ENCODE assay signal across 19 cellular contexts in the genomic region with DNA sequence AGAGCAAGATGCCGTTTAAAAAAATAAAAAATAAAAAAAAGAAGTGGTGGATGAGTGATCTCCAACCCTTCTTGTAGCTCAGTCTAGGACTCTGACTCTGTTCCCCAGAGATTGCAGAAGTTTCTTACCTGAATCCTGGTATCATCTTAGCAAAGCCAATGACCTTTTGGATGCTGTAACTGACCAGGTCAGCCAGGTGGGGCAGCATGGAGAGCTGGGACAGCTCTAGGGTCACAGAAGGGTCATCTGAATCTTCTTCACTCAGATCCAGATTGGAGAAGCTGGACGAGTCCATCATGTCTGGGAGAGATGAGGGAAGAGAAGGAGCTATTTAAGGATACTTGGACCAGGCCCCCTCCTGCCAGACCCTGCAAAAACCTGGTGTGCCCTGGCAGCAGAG. TPM values are rescaled to one million over a fixed set of nuclear protein-coding genes. Genes with fewer than 3 reads are reported as not detected.
DNase-seq lines count a peak whose midpoint lies in the region; ATAC-seq, FAIRE-seq and TF ChIP-seq lines count a peak whose summit lies in the region.
"Had no signal": no experiment of that assay in that cellular context is flagged by ENCODE, and none has a peak within 500 bp of the region (broad histone marks: within the 10 kb centered on the region; RNA-seq: fewer than 3 reads in every experiment).

No MANE protein-coding gene starts in this region.

- BruUV-seq in HepG2 (replicated peaks; lab: Mats Ljungman, UMichigan), result no TSS peak

- H3K4me3 ChIP-seq in NB4 (ENCODE audit: low read depth, low read length), result no peak overlapping the region
- H3K4me3 ChIP-seq in HepG2 (replicated peaks in 1 of 3; ENCODE audit: insufficient read depth in 1 of 3, low read depth in 2 of 3, low read length in 3 of 3), result no peak overlapping the region
- H3K4me3 ChIP-seq: PC-9 had no signal

- no peak overlapping the region for H2AFZ ChIP-seq in HepG2 (ENCODE audit: low read length)
- H2AFZ ChIP-seq: PC-9 had no signal

- ATAC-seq in activated T-cell treated with anti-CD3 and anti-CD28 coated beads, Interleukin-2, amount 50 U/mL, for 72 hours (replicated peaks in 1 of 2), result no peak
- ATAC-seq in HepG2, result no peak
- no peak for ATAC-seq in HG02884 (IDR thresholded peaks at IDR 0.05; ENCODE audit: unreplicated experiment)
- ATAC-seq in GM18520 (IDR thresholded peaks at IDR 0.05; ENCODE audit: unreplicated experiment), result no peak

- TF ChIP-seq EP300 in HepG2 (IDR thresholded peaks at IDR 0.05; ENCODE audit: low read depth in 2 of 2, low read length in 2 of 2) (no peak), HepG2 (CRISPR knock-in tag; IDR thresholded peaks at IDR 0.05; ENCODE audit: borderline replicate concordance) (no peak)

- no peaks in the 10 kb centered on the region for H3K79me2 ChIP-seq in HepG2 (ENCODE audit: insufficient read depth, low read length)

- 58% methylated on average over 1 of the region's 2 CpGs for WGBS in HepG2 (ENCODE audit: low lambda C conversion rate)

- TF ChIP-seq CTCF in NB4 (IDR thresholded peaks at IDR 0.05; ENCODE audit: low read depth, low read length), result peak; percentile 2
- TF ChIP-seq CTCF in HepG2 (CRISPR knock-in tag; IDR thresholded peaks at IDR 0.05), result peak; percentile 32; the same call in 1 of the 2 replicates

- H3K4me3 Mint-ChIP-seq in activated T-cell treated with anti-CD3 and anti-CD28 coated beads, Interleukin-2, amount 50 U/mL, for 72 hours, result no peak overlapping the region
- H3K4me3 Mint-ChIP-seq: IgD-negative memory B cell had no signal

- in situ Hi-C loops in HepG2 (cut with HindIII; ENCODE audit: extremely low pct_ligation_motif_present, low pct_unique_long_range_greater_than_20kb), result no loop called here

- DNase-seq in activated T-cell treated with anti-CD3 and anti-CD28 coated beads, Interleukin-2, amount 50 U/mL, for 72 hours, result no peak
- no peak for DNase-seq in activated T-cell treated with anti-CD3 and anti-CD28 coated beads, Interleukin-2, amount 50 U/mL, for 1 hour
- DNase-seq in NB4 (ENCODE audit: low read depth) (no peak), HepG2 (ENCODE audit: low spot score) (no peak), NCI-H510A treated with DMSO at 0.1 percent for 48 hours (lab: John Stamatoyannopoulos, UW) (no peak), glomerular visceral epithelial cell (ENCODE audit: extremely low spot score) (no peak)
- DNase-seq: COR-L47, GOT3, NCI-H1092 treated with DMSO at 0.1 percent for 48 hours, NCI-H1694 treated with DMSO at 0.1 percent for 48 hours, NCI-H446, NCI-H748 treated with DMSO at 0.1 percent for 48 hours, PC-9 had no signal

- TF ChIP-seq POLR2A in NB4 (IDR thresholded peaks at IDR 0.05; ENCODE audit: extremely low read depth, insufficient read length), result no peak
- TF ChIP-seq POLR2A in HepG2 (IDR thresholded peaks at IDR 0.05; ENCODE audit: insufficient read depth in 1 of 2, low read depth in 2 of 2, low read length in 2 of 2), result no peak

- no peak overlapping the region for H3K4me2 ChIP-seq in HepG2 (ENCODE audit: low read depth, low read length)
- H3K4me2 ChIP-seq: PC-9 had no signal

- no peaks in the 10 kb centered on the region for H3K36me3 ChIP-seq in HepG2 (replicated peaks in 1 of 2; ENCODE audit: control insufficient read depth in 1 of 2, insufficient read depth in 2 of 2, low read length in 2 of 2)

- peak overlapping the region; percentile 80 for H3K27ac Mint-ChIP-seq in activated T-cell treated with anti-CD3 and anti-CD28 coated beads, Interleukin-2, amount 50 U/mL, for 72 hours
- H3K27ac Mint-ChIP-seq: IgD-negative memory B cell had no signal

- TF ChIP-seq RAD21 in HepG2 (CRISPR knock-in tag; IDR thresholded peaks at IDR 0.05), result no peak

- POLR2A ChIA-PET in HepG2 (lab: Yijun Ruan, JAX), result no interaction called here

- FAIRE-seq in HepG2 (lab: Jason Lieb, UNC), result peak; percentile 67
- FAIRE-seq: A204.1, GM12892 had no signal

- H3K4me1 Mint-ChIP-seq in activated T-cell treated with anti-CD3 and anti-CD28 coated beads, Interleukin-2, amount 50 U/mL, for 72 hours (ENCODE audit: low read depth), result peaks cover 53% of the 10 kb centered on the region

- no peaks in the 10 kb centered on the region for H4K20me1 ChIP-seq in HepG2 (ENCODE audit: insufficient read depth, low read length)

- H3K27me3 ChIP-seq in HepG2 (ENCODE audit: control insufficient read depth in 1 of 2, insufficient read depth in 2 of 2, low read length in 2 of 2), result no peaks in the 10 kb centered on the region

- no peak overlapping the region for H3K27ac ChIP-seq in HepG2 (ENCODE audit: extremely low read length, insufficient read depth, low read length)
- H3K27ac ChIP-seq: C4-2B, PC-9 had no signal

- CTCF ChIA-PET in HepG2 (lab: Yijun Ruan, JAX; ENCODE audit: low intra/inter-chr PET ratio, low total read pairs), result no interaction called here

- no peaks in the 10 kb centered on the region for H3K9me3 Mint-ChIP-seq in activated T-cell treated with anti-CD3 and anti-CD28 coated beads, Interleukin-2, amount 50 U/mL, for 72 hours
- H3K9me3 Mint-ChIP-seq: IgD-negative memory B cell had no signal

- intact Hi-C loops in HepG2 (cut with micrococcal nuclease; ENCODE audit: unreplicated experiment), result no loop called here

- H3K9me3 ChIP-seq in HepG2 (ENCODE audit: low read length), result no peaks in the 10 kb centered on the region

- no peak overlapping the region for H3K9ac ChIP-seq in HepG2 (ENCODE audit: insufficient read depth, low read depth, low read length)

- H3K4me1 ChIP-seq in HepG2 (ENCODE audit: insufficient read depth, low read length), result peaks cover 30% of the 10 kb centered on the region

- H3K27me3 Mint-ChIP-seq in activated T-cell treated with anti-CD3 and anti-CD28 coated beads, Interleukin-2, amount 50 U/mL, for 72 hours (ENCODE audit: low read depth), result no peaks in the 10 kb centered on the region

- peaks cover 30 to 73% of the 10 kb centered on the region in 2 donors for H3K36me3 Mint-ChIP-seq in activated T-cell treated with anti-CD3 and anti-CD28 coated beads, Interleukin-2, amount 50 U/mL, for 72 hours (ENCODE audit: insufficient read depth in 2 of 2)
- H3K36me3 Mint-ChIP-seq: IgD-negative memory B cell had no signal

TF ChIP-seq in HepG2, 621 proteins besides CTCF, POLR2A, EP300 and RAD21 (continues in another document):
- TF ChIP-seq HOXD1 (CRISPR knock-in tag; IDR thresholded peaks at IDR 0.05) (no peak), ZNF775 (CRISPR knock-in tag; IDR thresholded peaks at IDR 0.05; ENCODE audit: borderline replicate concordance) (no peak), RXRA (CRISPR knock-in tag; IDR thresholded peaks at IDR 0.05) (peak; percentile 41; the same call in 1 of the 2 replicates), RXRB (CRISPR knock-in tag; IDR thresholded peaks at IDR 0.05; ENCODE audit: borderline replicate concordance) (peak; percentile 30; the same call in 1 of the 2 replicates)

RNA-seq across cellular contexts. Expression of a gene that starts 35.8 kb away (rescaled TPM):
- total RNA-seq in activated T-cell treated with anti-CD3 and anti-CD28 coated beads, Interleukin-2, amount 50 U/mL, for 72 hours, result 100 to 1,000 TPM; 288 to 350 TPM
- 3.7 and 4.6 TPM in 2 replicates for total RNA-seq in HepG2 (2016; rRNA removed; fragmentation: Illumina TruSeq; extraction: Trizol)
- 1.5 and 2.7 TPM in 2 replicates for total RNA-seq in HepG2 (2016; cell fraction: cytosol; rRNA removed; fragmentation: Illumina TruSeq; extraction: Trizol; ENCODE audit: low read depth)
- 3.3 and 5.0 TPM in 2 replicates for total RNA-seq in HepG2 (2016; cell fraction: insoluble cytoplasmic fraction; rRNA removed; fragmentation: Illumina TruSeq; extraction: Trizol)
- 4.5 and 5.3 TPM in 2 replicates for total RNA-seq in HepG2 (2016; cell fraction: membrane; rRNA removed; fragmentation: Illumina TruSeq; extraction: Trizol)
- total RNA-seq in HepG2 (2016; cell fraction: nucleus; rRNA removed; fragmentation: Illumina TruSeq; extraction: Trizol), result 5.2 and 5.6 TPM in 2 replicates
- 8.5 and 10.8 TPM in 2 replicates for polyA plus RNA-seq in HepG2 (2011; rRNA removed)
- polyA plus RNA-seq in HepG2 (2011; cell fraction: cytosol; rRNA removed), result 3.4 and 5.9 TPM in 2 replicates
- 44.6 and 61.9 TPM in 2 replicates for polyA plus RNA-seq in HepG2 (2011; cell fraction: nucleus; rRNA removed)
- polyA plus RNA-seq in HepG2 (2012), result 3.9 and 6.2 TPM in 2 replicates
- 1.6 and 1.8 TPM in 2 replicates for polyA plus RNA-seq in HepG2 (2016; cell fraction: cytosol; fragmentation: Illumina TruSeq; extraction: Trizol; ENCODE audit: low read depth)
- polyA plus RNA-seq in HepG2 (2016; cell fraction: insoluble cytoplasmic fraction; fragmentation: Illumina TruSeq; extraction: Trizol; ENCODE audit: low read depth), result 7.3 and 8.0 TPM in 2 replicates
- polyA plus RNA-seq in HepG2 (2016; cell fraction: membrane; fragmentation: Illumina TruSeq; extraction: Trizol; ENCODE audit: low read depth), result 5.0 and 6.0 TPM in 2 replicates
- polyA plus RNA-seq in HepG2 (2016; cell fraction: nucleus; fragmentation: Illumina TruSeq; extraction: Trizol; ENCODE audit: insufficient read depth, low read depth), result 15.8 and 16.2 TPM in 2 replicates
- polyA minus RNA-seq in HepG2 (2011; rRNA and poly(A)+ RNA removed; ENCODE audit: low replicate concordance), result 11.8 and 35.8 TPM in 2 replicates
- 2.3 and 4.6 TPM in 2 replicates for polyA minus RNA-seq in HepG2 (2011; cell fraction: cytosol; rRNA and poly(A)+ RNA removed)
- polyA minus RNA-seq in HepG2 (2011; cell fraction: nucleus; rRNA and poly(A)+ RNA removed), result 6.8 and 9.5 TPM in 2 replicates

RNA-seq across cellular contexts. Expression of a gene that starts 49.3 kb away (rescaled TPM):
- total RNA-seq in activated T-cell treated with anti-CD3 and anti-CD28 coated beads, Interleukin-2, amount 50 U/mL, for 72 hours, result 100 to 1,000 TPM; 217 to 224 TPM
- 0.21 and 0.33 TPM in 2 replicates for total RNA-seq in HepG2 (2016; rRNA removed; fragmentation: Illumina TruSeq; extraction: Trizol)
- 0.09 TPM in 1 of 2 replicates, not detected in the other for total RNA-seq in HepG2 (2016; cell fraction: cytosol; rRNA removed; fragmentation: Illumina TruSeq; extraction: Trizol; ENCODE audit: low read depth)
- total RNA-seq in HepG2 (2016; cell fraction: insoluble cytoplasmic fraction; rRNA removed; fragmentation: Illumina TruSeq; extraction: Trizol), result 0.40 and 0.52 TPM in 2 replicates
- 0.14 and 0.22 TPM in 2 replicates for total RNA-seq in HepG2 (2016; cell fraction: membrane; rRNA removed; fragmentation: Illumina TruSeq; extraction: Trizol)
- 0.16 and 0.25 TPM in 2 replicates for total RNA-seq in HepG2 (2016; cell fraction: nucleus; rRNA removed; fragmentation: Illumina TruSeq; extraction: Trizol)
- polyA plus RNA-seq in HepG2 (2011; rRNA removed), result 0.08 and 0.13 TPM in 2 replicates
- polyA plus RNA-seq in HepG2 (2011; cell fraction: cytosol; rRNA removed), result 0.04 and 0.09 TPM in 2 replicates
- 0.10 and 0.21 TPM in 2 replicates for polyA plus RNA-seq in HepG2 (2011; cell fraction: nucleus; rRNA removed)
- 0.08 and 0.35 TPM in 2 replicates for polyA plus RNA-seq in HepG2 (2012)
- not detected in 2 replicates for polyA plus RNA-seq in HepG2 (2016; cell fraction: cytosol; fragmentation: Illumina TruSeq; extraction: Trizol; ENCODE audit: low read depth)
- polyA plus RNA-seq in HepG2 (2016; cell fraction: insoluble cytoplasmic fraction; fragmentation: Illumina TruSeq; extraction: Trizol; ENCODE audit: low read depth), result 0.24 and 0.36 TPM in 2 replicates
- polyA plus RNA-seq in HepG2 (2016; cell fraction: membrane; fragmentation: Illumina TruSeq; extraction: Trizol; ENCODE audit: low read depth), result 0.03 and 0.12 TPM in 2 replicates
- 0.48 and 0.64 TPM in 2 replicates for polyA plus RNA-seq in HepG2 (2016; cell fraction: nucleus; fragmentation: Illumina TruSeq; extraction: Trizol; ENCODE audit: insufficient read depth, low read depth)
- polyA minus RNA-seq in HepG2 (2011; rRNA and poly(A)+ RNA removed; ENCODE audit: low replicate concordance), result 0.16 and 12.3 TPM in 2 replicates
- not detected in 2 replicates for polyA minus RNA-seq in HepG2 (2011; cell fraction: cytosol; rRNA and poly(A)+ RNA removed)
- 0.13 and 0.25 TPM in 2 replicates for polyA minus RNA-seq in HepG2 (2011; cell fraction: nucleus; rRNA and poly(A)+ RNA removed)

Comparison
In these comparisons a context has a peak if more than half of its experiments do, and no peak if none do; other contexts are left out.
1. RNA of a gene that starts 35.8 kb away (total RNA-seq): 288 to 350 TPM in activated T-cell treated with anti-CD3 and anti-CD28 coated beads, Interleukin-2, amount 50 U/mL, for 72 hours; 1.5 to 5.6 TPM in HepG2; every median in the first group is over 10 times any median in the second.
2. RNA of a gene that starts 49.3 kb away (total RNA-seq): 217 to 224 TPM in activated T-cell treated with anti-CD3 and anti-CD28 coated beads, Interleukin-2, amount 50 U/mL, for 72 hours; 0.09 to 0.52 TPM in HepG2; every median in the first group is over 100 times any median in the second.